ENCODE assay signal across 8 cellular contexts in genomic region chr7:139648941-139649425, GRCh38.
DNase-seq lines count a peak whose midpoint lies in the region; ATAC-seq and TF ChIP-seq lines count a peak whose summit lies in the region.

No MANE protein-coding gene starts in this region.

- in situ Hi-C loops in astrocyte of the spinal cord (cut with HindIII; ENCODE audit: low sequenced_read_pairs) = no loop called here

- H3K9ac ChIP-seq in parathyroid adenoma = no peak overlapping the region

- H3K27me3 ChIP-seq in parathyroid adenoma (ENCODE audit: control insufficient read depth, insufficient read depth, low read length) (no peaks in the 10 kb centered on the region), ascending aorta (no peaks in the 10 kb centered on the region)

- no peak for TF ChIP-seq CTCF in astrocyte of the spinal cord (IDR thresholded peaks at IDR 0.05; ENCODE audit: low read depth, low read length)
- no peak for TF ChIP-seq CTCF in parathyroid adenoma (IDR thresholded peaks at IDR 0.05)
- TF ChIP-seq CTCF in ascending aorta (IDR thresholded peaks at IDR 0.05) = no peak

- H3K4me3 ChIP-seq in astrocyte of the spinal cord (ENCODE audit: low read depth, low read length) (no peak overlapping the region), parathyroid adenoma (ENCODE audit: low read depth, low read length) (no peak overlapping the region), ascending aorta (no peak overlapping the region)

- H3K4me2 ChIP-seq in parathyroid adenoma (ENCODE audit: low read length) = no peak overlapping the region

- DNase-seq in GF-D8 (lab: John Stamatoyannopoulos, UW) (peak; percentile 64), astrocyte of the spinal cord (ENCODE audit: low read depth, low spot score) (peak; percentile 30), NCI-H774 (lab: John Stamatoyannopoulos, UW) (no peak), ascending aorta (ENCODE audit: low spot score in 2 of 2) (no peak), medulla oblongata (ENCODE audit: extremely low spot score) (no peak)

- H3K9me3 ChIP-seq in parathyroid adenoma (ENCODE audit: control insufficient read depth, low read length) = no peaks in the 10 kb centered on the region
- no peaks in the 10 kb centered on the region for H3K9me3 ChIP-seq in ascending aorta

- intact Hi-C loops in ascending aorta (cut with DNase I) = no loop called here

- H2AFZ ChIP-seq in parathyroid adenoma = no peak overlapping the region

- H3K79me2 ChIP-seq in parathyroid adenoma = peaks cover 8% of the 10 kb centered on the region

- ATAC-seq in GM19452 (IDR thresholded peaks at IDR 0.05; ENCODE audit: unreplicated experiment) (peak; percentile 85), HG03460 (IDR thresholded peaks at IDR 0.05; ENCODE audit: unreplicated experiment) (peak; percentile 89)

- H3K36me3 ChIP-seq in parathyroid adenoma (ENCODE audit: control insufficient read depth, insufficient read depth, low read length) (no peaks in the 10 kb centered on the region), ascending aorta (no peaks in the 10 kb centered on the region)

- H3K27ac ChIP-seq in parathyroid adenoma = peak overlapping the region; percentile 68
- peak overlapping the region in 1 of 2 donors; percentile 11 for H3K27ac ChIP-seq in ascending aorta

- H3K4me1 ChIP-seq in parathyroid adenoma = peaks cover 5% of the 10 kb centered on the region
- peaks cover 0 to 6% of the 10 kb centered on the region in 2 donors for H3K4me1 ChIP-seq in ascending aorta

Comparison
In these comparisons a context has a peak if more than half of its experiments do, and no peak if none do; other contexts are left out.
1. DNase-seq: peak in GF-D8 (single experiment) and astrocyte of the spinal cord (single experiment); none in NCI-H774 (single experiment), ascending aorta (0 of 2) and medulla oblongata (single experiment).